Comparison of ENCODE assay signal across 18 cellular contexts in genomic region chr1:244749230-244750016, GRCh38.
DNase-seq lines count a peak whose midpoint lies in the region; ATAC-seq lines count a peak whose summit lies in the region.
"Had no signal": no experiment of that assay in that cellular context is flagged by ENCODE, and none has a peak within 500 bp of the region (broad histone marks: within the 10 kb centered on the region; RNA-seq: fewer than 3 reads in every experiment).

No MANE protein-coding gene starts in this region.

- CTCF ChIA-PET in activated CD8-positive, alpha-beta T cell treated with anti-CD3 and anti-CD28 coated beads, Interleukin-2, amount 10 ng/mL, durations not matched to agents 7 days and 5 days (lab: Charles Lee) = interaction anchor here (0.7 kb wide), 1 partner anchor 129 kb away, joined by 4 read pairs; no protein-coding TSS in a partner anchor

- H3K9me3 ChIP-seq in T-helper 17 cell (ENCODE audit: control insufficient read depth, low read length, poor library complexity, severe bottlenecking) = no peaks in the 10 kb centered on the region
- H3K9me3 ChIP-seq: A549, Caco-2 had no signal

- no peaks in the 10 kb centered on the region for H3K27me3 Mint-ChIP-seq in T-helper 17 cell
- no peaks in the 10 kb centered on the region for H3K27me3 Mint-ChIP-seq in activated CD8-positive, alpha-beta T cell treated with anti-CD3 and anti-CD28 coated beads, Interleukin-2, amount 10 ng/mL, durations not matched to agents 7 days and 5 days (ENCODE audit: low read depth)
- H3K27me3 Mint-ChIP-seq: CD4-positive, alpha-beta T cell; IgD-negative memory B cell had no signal

- peak; percentile 31 for DNase-seq in DMS 273 (lab: John Stamatoyannopoulos, UW; ENCODE audit: unreplicated experiment)
- DNase-seq in DMS 273 treated with DMSO at 0.1 percent for 48 hours (lab: John Stamatoyannopoulos, UW) = no peak
- DNase-seq in H7 = peak; percentile 10
- DNase-seq in NCI-H69 (lab: John Stamatoyannopoulos, UW) = peak; percentile 42
- no peak for DNase-seq in T-helper 17 cell
- DNase-seq in NCI-H1092 (lab: John Stamatoyannopoulos, UW) = no peak
- no peak for DNase-seq in activated CD8-positive, alpha-beta T cell treated with anti-CD3 and anti-CD28 coated beads, Interleukin-2, amount 10 ng/mL, durations not matched to agents 7 days and 5 days
- no peak for DNase-seq in NCI-H2081 (lab: John Stamatoyannopoulos, UW)
- DNase-seq: AML-193; Caco-2; CD4-positive, alpha-beta T cell; DMS79 treated with DMSO at 0.1 percent for 48 hours; GF-D8; GM23248; HCEC 1CT; HFFc6 had no signal

- no peak for ATAC-seq in T-helper 17 cell
- ATAC-seq in activated CD8-positive, alpha-beta T cell treated with anti-CD3 and anti-CD28 coated beads, Interleukin-2, amount 10 ng/mL, durations not matched to agents 7 days and 5 days = no peak
- ATAC-seq: A549 had no signal

- no peaks in the 10 kb centered on the region for H3K27me3 ChIP-seq in H7 (ENCODE audit: control insufficient read depth, insufficient read depth, low read length)

- H3K36me3 ChIP-seq in H7 (replicated peaks; ENCODE audit: control insufficient read depth, insufficient read depth, low read length) = no peaks in the 10 kb centered on the region

- no peak overlapping the region for H3K4me3 Mint-ChIP-seq in T-helper 17 cell
- no peak overlapping the region for H3K4me3 Mint-ChIP-seq in activated CD8-positive, alpha-beta T cell treated with anti-CD3 and anti-CD28 coated beads, Interleukin-2, amount 10 ng/mL, durations not matched to agents 7 days and 5 days
- H3K4me3 Mint-ChIP-seq: CD4-positive, alpha-beta T cell; HFFc6; IgD-negative memory B cell had no signal

- peak overlapping the region; percentile 24 for H3K27ac Mint-ChIP-seq in T-helper 17 cell
- H3K27ac Mint-ChIP-seq in activated CD8-positive, alpha-beta T cell treated with anti-CD3 and anti-CD28 coated beads, Interleukin-2, amount 10 ng/mL, durations not matched to agents 7 days and 5 days = no peak overlapping the region
- H3K27ac Mint-ChIP-seq: CD4-positive, alpha-beta T cell; HFFc6; IgD-negative memory B cell had no signal

- H3K9me3 Mint-ChIP-seq in activated CD8-positive, alpha-beta T cell treated with anti-CD3 and anti-CD28 coated beads, Interleukin-2, amount 10 ng/mL, durations not matched to agents 7 days and 5 days (ENCODE audit: insufficient read depth) = no peaks in the 10 kb centered on the region
- H3K9me3 Mint-ChIP-seq: CD4-positive, alpha-beta T cell; HFFc6 had no signal

- no peaks in the 10 kb centered on the region for H3K4me1 Mint-ChIP-seq in T-helper 17 cell
- no peaks in the 10 kb centered on the region for H3K4me1 Mint-ChIP-seq in activated CD8-positive, alpha-beta T cell treated with anti-CD3 and anti-CD28 coated beads, Interleukin-2, amount 10 ng/mL, durations not matched to agents 7 days and 5 days (ENCODE audit: low read depth)

- H3K4me3 ChIP-seq in H7 (ENCODE audit: insufficient read depth, low read depth, low read length) = no peak overlapping the region
- H3K4me3 ChIP-seq: A549, GM23248 had no signal

- POLR2A ChIA-PET in activated CD8-positive, alpha-beta T cell treated with anti-CD3 and anti-CD28 coated beads, Interleukin-2, amount 10 ng/mL, durations not matched to agents 7 days and 5 days (lab: Charles Lee) = interaction anchor here (0.6 kb wide), 1 partner anchor 1934 kb away, joined by 3 read pairs; no protein-coding TSS in a partner anchor

- no peaks in the 10 kb centered on the region for H3K36me3 Mint-ChIP-seq in T-helper 17 cell (ENCODE audit: low read depth)
- H3K36me3 Mint-ChIP-seq in activated CD8-positive, alpha-beta T cell treated with anti-CD3 and anti-CD28 coated beads, Interleukin-2, amount 10 ng/mL, durations not matched to agents 7 days and 5 days (ENCODE audit: low read depth) = no peaks in the 10 kb centered on the region
- H3K36me3 Mint-ChIP-seq: IgD-negative memory B cell had no signal

Comparison
In these comparisons a context has a peak if more than half of its experiments do, and no peak if none do; other contexts are left out.
1. DNase-seq: peak in DMS 273 (single experiment), H7 (single experiment) and NCI-H69 (single experiment); none in DMS 273 treated with DMSO at 0.1 percent for 48 hours (single experiment), T-helper 17 cell (0 of 3), NCI-H1092 (single experiment), activated CD8-positive, alpha-beta T cell treated with anti-CD3 and anti-CD28 coated beads, Interleukin-2, amount 10 ng/mL, durations not matched to agents 7 days and 5 days (single experiment) and NCI-H2081 (0 of 2).